ENCODE assay signal across 17 cellular contexts in genomic region chr1:185936641-185937040, GRCh38.
DNase-seq lines count a peak whose midpoint lies in the region; TF ChIP-seq lines count a peak whose summit lies in the region.
"Had no signal": no experiment of that assay in that cellular context is flagged by ENCODE, and none has a peak within 500 bp of the region (broad histone marks: within the 10 kb centered on the region; RNA-seq: fewer than 3 reads in every experiment).

No MANE protein-coding gene starts in this region.

- H3K4me3 Mint-ChIP-seq in brain, result peak overlapping the region in 2 of 5 experiments; percentile 43
- H3K4me3 Mint-ChIP-seq: CD14-positive monocyte, HFFc6 had no signal

- H3K27ac Mint-ChIP-seq in brain, result peak overlapping the region in 4 of 5 experiments; percentile 6 to 92 (median 34)
- H3K27ac Mint-ChIP-seq: CD14-positive monocyte, HFFc6 had no signal

- H3K27me3 Mint-ChIP-seq in brain, result peaks cover 9% of the 10 kb centered on the region

- no peak for TF ChIP-seq CTCF in brain (conservative IDR thresholded peaks at IDR 0.05)

- no peaks in the 10 kb centered on the region for H3K9me3 ChIP-seq in MG63
- H3K9me3 ChIP-seq: SJCRH30 had no signal

- peaks cover 5% of the 10 kb centered on the region for H3K4me1 Mint-ChIP-seq in brain
- H3K4me1 Mint-ChIP-seq: CD14-positive monocyte had no signal

- H3K36me3 ChIP-seq in MG63, result no peaks in the 10 kb centered on the region
- H3K36me3 ChIP-seq: SJCRH30 had no signal

- H3K36me3 Mint-ChIP-seq in brain, result no peaks in the 10 kb centered on the region
- H3K36me3 Mint-ChIP-seq: CD14-positive monocyte had no signal

- H3K4me3 ChIP-seq in MG63, result no peak overlapping the region
- H3K4me3 ChIP-seq: SJCRH30 had no signal

- H3K27me3 ChIP-seq in MG63, result no peaks in the 10 kb centered on the region
- H3K27me3 ChIP-seq: SJCRH30 had no signal

- DNase-seq in DMS 273 (lab: John Stamatoyannopoulos, UW; ENCODE audit: unreplicated experiment) (peak; percentile 81), NCI-H2171 (lab: John Stamatoyannopoulos, UW) (peak; percentile 58), middle frontal gyrus (ENCODE audit: extremely low spot score, low spot score) (peak; percentile 11), MG63 (no peak), NCI-H2196 (lab: John Stamatoyannopoulos, UW; ENCODE audit: unreplicated experiment) (no peak), NCI-H1417 treated with DMSO at 0.1 percent for 48 hours (lab: John Stamatoyannopoulos, UW) (no peak)
- DNase-seq in stimulated activated CD4-positive, alpha-beta T cell treated with anti-CD3 and anti-CD28 coated beads, Interleukin-15, amount 100 ng/mL, for 24 hours, result no peak
- DNase-seq: DMS153; HFFc6; KG1; NCI-H187 treated with DMSO at 0.1 percent for 48 hours; NCI-H526; NK-92 treated with Interleukin-12 subunit alpha and Interleukin-12 subunit beta, amount 100 ng/mL, for 24 hours; OCI-M1; SJCRH30 had no signal

- H3K9me3 Mint-ChIP-seq in brain, result peaks cover 0 to 17% (median 4%) of the 10 kb centered on the region in 5 experiments
- H3K9me3 Mint-ChIP-seq: HFFc6 had no signal

Comparison
In these comparisons a context has a peak if more than half of its experiments do, and no peak if none do; other contexts are left out.
1. DNase-seq: peak in DMS 273 (single experiment), NCI-H2171 (single experiment) and middle frontal gyrus (single experiment); none in stimulated activated CD4-positive, alpha-beta T cell treated with anti-CD3 and anti-CD28 coated beads, Interleukin-15, amount 100 ng/mL, for 24 hours (single experiment), MG63 (single experiment), NCI-H2196 (single experiment) and NCI-H1417 treated with DMSO at 0.1 percent for 48 hours (single experiment).